31 cellular contexts compared by ENCODE assay signal in genomic region chr2:141697035-141697434, GRCh38.
A peak's percentile ranks its signal among the peaks of the same experiment; 100 is the strongest.
DNase-seq lines count a peak whose midpoint lies in the region; ATAC-seq, FAIRE-seq and TF ChIP-seq lines count a peak whose summit lies in the region.
"Had no signal": no experiment of that assay in that cellular context is flagged by ENCODE, and none has a peak within 500 bp of the region (broad histone marks: within the 10 kb centered on the region; RNA-seq: fewer than 3 reads in every experiment).

No MANE protein-coding gene starts in this region.

- H3K79me2 ChIP-seq in HepG2 (ENCODE audit: insufficient read depth, low read length) (no peaks in the 10 kb centered on the region), K562 (ENCODE audit: control insufficient read depth, insufficient read depth, low read length) (no peaks in the 10 kb centered on the region)

- FAIRE-seq in HepG2 (lab: Jason Lieb, UNC) (no peak), A549 (lab: Jason Lieb, UNC) (no peak), K562 (lab: Jason Lieb, UNC) (no peak)
- FAIRE-seq: A204.1 had no signal

- BruUV-seq in HepG2 (replicated peaks; lab: Mats Ljungman, UMichigan) (no TSS peak), K562 (replicated peaks; lab: Mats Ljungman, UMichigan) (no TSS peak)

- H3K9ac ChIP-seq in HepG2 (ENCODE audit: insufficient read depth, low read depth, low read length) (no peak overlapping the region), K562 (ENCODE audit: insufficient read depth in 1 of 2, low read depth in 2 of 2, low read length in 2 of 2) (no peak overlapping the region)
- H3K9ac ChIP-seq: BLaER1; BLaER1 treated with 17β-estradiol and CSF1 and Interleukin-3, amounts not matched to agents 10 nM and 100 nM had no signal

- TF ChIP-seq POLR2A in HepG2 (IDR thresholded peaks at IDR 0.05; ENCODE audit: insufficient read depth in 1 of 2, low read depth in 2 of 2, low read length in 2 of 2) (no peak), right lobe of liver (IDR thresholded peaks at IDR 0.05) (no peak), A549 (IDR thresholded peaks at IDR 0.05; ENCODE audit: low read length) (no peak), K562 (conservative IDR thresholded peaks at IDR 0.05) (no peak)

- no peak for TF ChIP-seq CTCF in HepG2 (CRISPR knock-in tag; IDR thresholded peaks at IDR 0.05)
- TF ChIP-seq CTCF in right lobe of liver (IDR thresholded peaks at IDR 0.05): no peak
- TF ChIP-seq CTCF in A549 (IDR thresholded peaks at IDR 0.05): no peak
- no peak for TF ChIP-seq CTCF in K562 (IDR thresholded peaks at IDR 0.05 in 2 of 3, conservative IDR thresholded peaks at IDR 0.05 in 1 of 3; ENCODE audit: insufficient read depth in 2 of 3, low read depth in 1 of 3, low read length in 3 of 3)

- CTCF ChIA-PET in HepG2 (lab: Yijun Ruan, JAX; ENCODE audit: low intra/inter-chr PET ratio, low total read pairs): no interaction called here
- CTCF ChIA-PET in A549 (lab: Yijun Ruan, JAX): no interaction called here
- CTCF ChIA-PET in K562 (lab: Yijun Ruan, JAX; ENCODE audit: low intra/inter-chr PET ratio): no interaction called here
- CTCF ChIA-PET in HEK293T (lab: Yijun Ruan, JAX): no interaction called here

- no peaks in the 10 kb centered on the region for H3K36me3 ChIP-seq in HepG2 (replicated peaks in 1 of 2; ENCODE audit: control insufficient read depth in 1 of 2, insufficient read depth in 2 of 2, low read length in 2 of 2)
- H3K36me3 ChIP-seq in right lobe of liver: no peaks in the 10 kb centered on the region
- no peaks in the 10 kb centered on the region for H3K36me3 ChIP-seq in K562 (ENCODE audit: control insufficient read depth, insufficient read depth, low read length)
- H3K36me3 ChIP-seq: BE2C; BLaER1; BLaER1 treated with 17β-estradiol and CSF1 and Interleukin-3, amounts not matched to agents 10 nM and 100 nM had no signal

- intact Hi-C loops in HepG2 (cut with micrococcal nuclease; ENCODE audit: unreplicated experiment) (no loop called here), right lobe of liver (cut with DNase I) (no loop called here), K562 (cut with micrococcal nuclease) (no loop called here)

- no peak overlapping the region for H3K4me2 ChIP-seq in HepG2 (ENCODE audit: low read depth, low read length)
- no peak overlapping the region for H3K4me2 ChIP-seq in A549
- no peak overlapping the region for H3K4me2 ChIP-seq in K562 (ENCODE audit: insufficient read depth, low read length)
- H3K4me2 ChIP-seq: BLaER1; BLaER1 treated with 17β-estradiol and CSF1 and Interleukin-3, amounts not matched to agents 10 nM and 100 nM had no signal

- TF ChIP-seq EP300 in HepG2 (IDR thresholded peaks at IDR 0.05; ENCODE audit: low read depth in 2 of 2, low read length in 2 of 2): no peak
- no peak for TF ChIP-seq EP300 in HepG2 (CRISPR knock-in tag; IDR thresholded peaks at IDR 0.05; ENCODE audit: borderline replicate concordance)
- TF ChIP-seq EP300 in A549 (IDR thresholded peaks at IDR 0.05): no peak
- no peak for TF ChIP-seq EP300 in K562 (IDR thresholded peaks at IDR 0.05; ENCODE audit: low read length)

- H3K27me3 ChIP-seq in HepG2 (ENCODE audit: control insufficient read depth in 1 of 2, insufficient read depth in 2 of 2, low read length in 2 of 2) (no peaks in the 10 kb centered on the region), right lobe of liver (no peaks in the 10 kb centered on the region), K562 (ENCODE audit: control insufficient read depth in 2 of 2, insufficient read depth in 2 of 2, low read length in 2 of 2) (no peaks in the 10 kb centered on the region)
- H3K27me3 ChIP-seq: BE2C; BLaER1; BLaER1 treated with 17β-estradiol and CSF1 and Interleukin-3, amounts not matched to agents 10 nM and 100 nM had no signal

- POLR2A ChIA-PET in HepG2 (lab: Yijun Ruan, JAX): no interaction called here
- POLR2A ChIA-PET in A549 (lab: Yijun Ruan, JAX): no interaction called here
- POLR2A ChIA-PET in K562 (lab: Yijun Ruan, JAX): no interaction called here
- POLR2A ChIA-PET in HEK293T (lab: Yijun Ruan, JAX): no interaction called here

- H3K4me1 ChIP-seq in HepG2 (ENCODE audit: insufficient read depth, low read length) (no peaks in the 10 kb centered on the region), right lobe of liver (peaks cover 0 to 23% (median 2%) of the 10 kb centered on the region in 4 donors), A549 (no peaks in the 10 kb centered on the region), K562 (replicated peaks in 1 of 2; ENCODE audit: control insufficient read depth in 2 of 2, insufficient read depth in 2 of 2, low read length in 2 of 2) (no peaks in the 10 kb centered on the region)
- H3K4me1 ChIP-seq: BE2C; BLaER1; BLaER1 treated with 17β-estradiol and CSF1 and Interleukin-3, amounts not matched to agents 10 nM and 100 nM; Caco-2 had no signal

- 2% methylated on average over 3 of the region's 3 CpGs for WGBS in HepG2 (ENCODE audit: low lambda C conversion rate)
- WGBS in right lobe of liver (ENCODE audit: insufficient coverage, low coverage, low lambda C conversion rate, missing lambda C conversion rate): 80% methylated on average over 3 of the region's 3 CpGs
- WGBS in A549 (ENCODE audit: missing lambda C conversion rate): 32% methylated on average over 3 of the region's 3 CpGs
- 4% methylated on average over 3 of the region's 3 CpGs for WGBS in K562 (ENCODE audit: insufficient coverage, low coverage, missing lambda C conversion rate)

- H3K9me1 ChIP-seq in K562 (ENCODE audit: control insufficient read depth, insufficient read depth, low read length): no peaks in the 10 kb centered on the region

- H3K4me3 ChIP-seq in HepG2 (replicated peaks in 1 of 3; ENCODE audit: insufficient read depth in 1 of 3, low read depth in 2 of 3, low read length in 3 of 3): no peak overlapping the region
- H3K4me3 ChIP-seq in right lobe of liver: no peak overlapping the region
- H3K4me3 ChIP-seq in A549: no peak overlapping the region
- no peak overlapping the region for H3K4me3 ChIP-seq in K562
- H3K4me3 ChIP-seq: BLaER1; BLaER1 treated with 17β-estradiol and CSF1 and Interleukin-3, amounts not matched to agents 10 nM and 100 nM had no signal

- H3K9me3 ChIP-seq in HepG2 (ENCODE audit: low read length) (no peaks in the 10 kb centered on the region), right lobe of liver (no peaks in the 10 kb centered on the region), A549 (no peaks in the 10 kb centered on the region), K562 (replicated peaks; ENCODE audit: control insufficient read depth, insufficient read depth, low read depth, low read length) (peaks cover 2% of the 10 kb centered on the region; the same call in 1 of the 2 replicates)
- H3K9me3 ChIP-seq: BE2C; BLaER1; BLaER1 treated with 17β-estradiol and CSF1 and Interleukin-3, amounts not matched to agents 10 nM and 100 nM; Caco-2 had no signal

- H2AFZ ChIP-seq in HepG2 (ENCODE audit: low read length) (no peak overlapping the region), K562 (ENCODE audit: low read depth, low read length) (no peak overlapping the region)

- in situ Hi-C loops in HepG2 (cut with HindIII; ENCODE audit: extremely low pct_ligation_motif_present, low pct_unique_long_range_greater_than_20kb) (no loop called here), K562 (cut with MboI) (no loop called here)

- no peaks in the 10 kb centered on the region for H4K20me1 ChIP-seq in HepG2 (ENCODE audit: insufficient read depth, low read length)
- H4K20me1 ChIP-seq in K562 (replicated peaks; ENCODE audit: control insufficient read depth, insufficient read depth, low read length): no peaks in the 10 kb centered on the region
- H4K20me1 ChIP-seq: BLaER1; BLaER1 treated with 17β-estradiol and CSF1 and Interleukin-3, amounts not matched to agents 10 nM and 100 nM had no signal

- ATAC-seq in HepG2 (no peak), right lobe of liver (no peak), A549 (no peak), K562 (no peak)
- ATAC-seq: CD8-positive, alpha-beta T cell had no signal

- TF ChIP-seq RAD21 in HepG2 (CRISPR knock-in tag; IDR thresholded peaks at IDR 0.05) (no peak), A549 (conservative IDR thresholded peaks at IDR 0.05 in 1 of 2, IDR thresholded peaks at IDR 0.05 in 1 of 2) (no peak), K562 (CRISPR knock-in tag; conservative IDR thresholded peaks at IDR 0.05 in 1 of 2, IDR thresholded peaks at IDR 0.05 in 1 of 2) (no peak)

- DNase-seq in HepG2 (ENCODE audit: low spot score) (no peak), right lobe of liver (no peak), A549 (ENCODE audit: low read depth in 1 of 2, low spot score in 1 of 2) (no peak), K562 (ENCODE audit: extremely low read depth in 1 of 4, low spot score in 3 of 4) (no peak), HEK293T (ENCODE audit: extremely low spot score) (no peak), HuH-7 (ENCODE audit: low spot score) (no peak)
- DNase-seq: 8988T; ACHN; AML-193; BE2C; C1 segment of cervical spinal cord; Caco-2; Calu3; CD4-positive, alpha-beta memory T cell; CD4-positive, alpha-beta T cell; CD4-positive, CD25-positive, alpha-beta regulatory T cell; CD8-positive, alpha-beta memory T cell; CD8-positive, alpha-beta T cell; COR-L47; DMS 273 treated with DMSO at 0.1 percent for 48 hours; DMS153; DMS53; DMS79; DMS79 treated with DMSO at 0.1 percent for 48 hours; DND-41; EL had no signal

- H3K27ac ChIP-seq in HepG2 (ENCODE audit: extremely low read length, insufficient read depth, low read length): no peak overlapping the region
- no peak overlapping the region for H3K27ac ChIP-seq in right lobe of liver
- no peak overlapping the region for H3K27ac ChIP-seq in A549
- no peak overlapping the region for H3K27ac ChIP-seq in K562 (ENCODE audit: extremely low read depth, low read depth, low read length)
- H3K27ac ChIP-seq: 22Rv1; BLaER1; BLaER1 treated with 17β-estradiol and CSF1 and Interleukin-3, amounts not matched to agents 10 nM and 100 nM; C4-2B had no signal

TF ChIP-seq in HepG2, 621 proteins besides CTCF, POLR2A, EP300 and RAD21 (continues in another document):
- TF ChIP-seq MAFK (conservative IDR thresholded peaks at IDR 0.05 in 1 of 2, IDR thresholded peaks at IDR 0.05 in 1 of 2; ENCODE audit: low read length in 2 of 2): peak in 1 of 2 experiments; percentile 59; a peak in 2 of 4 replicates
- peak; percentile 57 for TF ChIP-seq MAFF (IDR thresholded peaks at IDR 0.05; ENCODE audit: low read depth, low read length)

TF ChIP-seq in K562, 482 proteins besides CTCF, POLR2A, EP300 and RAD21:
- no peak for TF ChIP-seq HDAC1 (IDR thresholded peaks at IDR 0.05)
- TF ChIP-seq NFE2 (IDR thresholded peaks at IDR 0.05; ENCODE audit: low read depth): no peak
- peak; percentile 7; the same call in 1 of the 2 replicates for TF ChIP-seq ZNF316 (IDR thresholded peaks at IDR 0.05)
TF ChIP-seq in K562: peak in this region for 1.

TF ChIP-seq in HEK293T, 16 proteins besides CTCF, POLR2A, EP300 and RAD21:
- no peak for TF ChIP-seq SP1 (IDR thresholded peaks at IDR 0.05)
- no peak for TF ChIP-seq TARDBP (IDR thresholded peaks at IDR 0.05)
- no peak for TF ChIP-seq ARNT (IDR thresholded peaks at IDR 0.05)
- TF ChIP-seq BHLHE40 (IDR thresholded peaks at IDR 0.05; ENCODE audit: borderline replicate concordance): no peak
- TF ChIP-seq FOXA1 (IDR thresholded peaks at IDR 0.05): no peak
- no peak for TF ChIP-seq SUZ12 (IDR thresholded peaks at IDR 0.05)
TF ChIP-seq in HEK293T: peak in this region for 0.

Comparison
In these comparisons a context has a peak if more than half of its experiments do, and no peak if none do; other contexts are left out.
1. Of the 241 proteins assayed by ChIP-seq in both HepG2 and K562: peak only in HepG2: MAFF; only in K562: none; in both: none; in neither: 239; mixed calls (peak in some experiments, not most) for 1.